30 cellular contexts compared by ENCODE assay signal in genomic region chr9:128727626-128728248, GRCh38. TPM values are rescaled to one million over a fixed set of nuclear protein-coding genes. Genes with fewer than 3 reads are reported as not detected.
DNase-seq lines count a peak whose midpoint lies in the region; ATAC-seq lines count a peak whose summit lies in the region.
"Had no signal": no experiment of that assay in that cellular context is flagged by ENCODE, and none has a peak within 500 bp of the region (broad histone marks: within the 10 kb centered on the region; RNA-seq: fewer than 3 reads in every experiment).

No MANE protein-coding gene starts in this region.

- no peaks in the 10 kb centered on the region for H3K36me3 Mint-ChIP-seq in activated naive CD4-positive, alpha-beta T cell treated with anti-CD3 and anti-CD28 coated beads, Interleukin-2, amount 50 U/mL, for 24 hours
- peaks cover 15% of the 10 kb centered on the region for H3K36me3 Mint-ChIP-seq in activated naive CD4-positive, alpha-beta T cell treated with anti-CD3 and anti-CD28 coated beads, Interleukin-2, amount 10 ng/mL, durations not matched to agents 7 days and 5 days
- no peaks in the 10 kb centered on the region for H3K36me3 Mint-ChIP-seq in IgD-negative memory B cell
- H3K36me3 Mint-ChIP-seq in central memory CD8-positive, alpha-beta T cell (ENCODE audit: insufficient read depth): peaks cover 16% of the 10 kb centered on the region
- H3K36me3 Mint-ChIP-seq in stimulated activated effector memory CD8-positive, alpha-beta T cell treated with anti-CD3 and anti-CD28 coated beads, Interleukin-12 subunit alpha, Interleukin-12 subunit beta, amount 100 ng/mL, for 72 hours: peaks cover 29% of the 10 kb centered on the region

- H3K9me3 Mint-ChIP-seq in activated naive CD4-positive, alpha-beta T cell treated with anti-CD3 and anti-CD28 coated beads, Interleukin-2, amount 50 U/mL, for 24 hours: no peaks in the 10 kb centered on the region
- no peaks in the 10 kb centered on the region for H3K9me3 Mint-ChIP-seq in activated naive CD4-positive, alpha-beta T cell treated with anti-CD3 and anti-CD28 coated beads, Interleukin-2, amount 10 ng/mL, durations not matched to agents 7 days and 5 days
- no peaks in the 10 kb centered on the region for H3K9me3 Mint-ChIP-seq in IgD-negative memory B cell
- no peaks in the 10 kb centered on the region for H3K9me3 Mint-ChIP-seq in central memory CD8-positive, alpha-beta T cell
- no peaks in the 10 kb centered on the region for H3K9me3 Mint-ChIP-seq in stimulated activated effector memory CD8-positive, alpha-beta T cell treated with anti-CD3 and anti-CD28 coated beads, Interleukin-12 subunit alpha, Interleukin-12 subunit beta, amount 100 ng/mL, for 72 hours
- H3K9me3 Mint-ChIP-seq: endodermal cell, GM23338 had no signal

- DNase-seq in activated naive CD4-positive, alpha-beta T cell treated with anti-CD3 and anti-CD28 coated beads, Interleukin-2, amount 10 ng/mL, durations not matched to agents 7 days and 5 days: no peak
- no peak for DNase-seq in central memory CD8-positive, alpha-beta T cell (ENCODE audit: low spot score in 2 of 2)
- no peak for DNase-seq in stimulated activated effector memory CD8-positive, alpha-beta T cell treated with anti-CD3 and anti-CD28 coated beads, Interleukin-12 subunit alpha, Interleukin-12 subunit beta, amount 100 ng/mL, for 72 hours (ENCODE audit: low spot score in 2 of 2)
- no peak for DNase-seq in G401 (ENCODE audit: low spot score)
- DNase-seq: activated CD4-positive, alpha-beta T cell treated with anti-CD3 and anti-CD28 coated beads, Interleukin-2, amount 50 U/mL, for 1 hour; activated naive CD4-positive, alpha-beta T cell treated with Interleukin-2 at 50 U/mL for 16 hours; adrenal gland; Caco-2; central memory CD4-positive, alpha-beta T cell; DMS79; GF-D8; glutamatergic neuron; MM.1S; NCI-H1417; NCI-H2029; NK-92 treated with Interleukin-12 subunit alpha and Interleukin-12 subunit beta, amount 100 ng/mL, for 24 hours; PC-9; SHP77; stimulated activated CD8-positive, alpha-beta memory T cell treated with anti-CD3 and anti-CD28 coated beads, Interleukin-4, amount 100 ng/mL, for 48 hours; T-helper 9 cell; tibial artery; WERI-Rb-1 had no signal

- no peaks in the 10 kb centered on the region for H3K27me3 Mint-ChIP-seq in activated naive CD4-positive, alpha-beta T cell treated with anti-CD3 and anti-CD28 coated beads, Interleukin-2, amount 50 U/mL, for 24 hours
- no peaks in the 10 kb centered on the region for H3K27me3 Mint-ChIP-seq in activated naive CD4-positive, alpha-beta T cell treated with anti-CD3 and anti-CD28 coated beads, Interleukin-2, amount 10 ng/mL, durations not matched to agents 7 days and 5 days
- H3K27me3 Mint-ChIP-seq in IgD-negative memory B cell: no peaks in the 10 kb centered on the region
- no peaks in the 10 kb centered on the region for H3K27me3 Mint-ChIP-seq in central memory CD8-positive, alpha-beta T cell
- H3K27me3 Mint-ChIP-seq: progenitor cell of endocrine pancreas had no signal

- H3K4me1 Mint-ChIP-seq in activated naive CD4-positive, alpha-beta T cell treated with anti-CD3 and anti-CD28 coated beads, Interleukin-2, amount 50 U/mL, for 24 hours: peaks cover 48% of the 10 kb centered on the region
- H3K4me1 Mint-ChIP-seq in activated naive CD4-positive, alpha-beta T cell treated with anti-CD3 and anti-CD28 coated beads, Interleukin-2, amount 10 ng/mL, durations not matched to agents 7 days and 5 days: peaks cover 48% of the 10 kb centered on the region
- peaks cover 5 to 13% (median 11%) of the 10 kb centered on the region in 3 donors for H3K4me1 Mint-ChIP-seq in IgD-negative memory B cell
- peaks cover 29% of the 10 kb centered on the region for H3K4me1 Mint-ChIP-seq in central memory CD8-positive, alpha-beta T cell
- peaks cover 27% of the 10 kb centered on the region for H3K4me1 Mint-ChIP-seq in stimulated activated effector memory CD8-positive, alpha-beta T cell treated with anti-CD3 and anti-CD28 coated beads, Interleukin-12 subunit alpha, Interleukin-12 subunit beta, amount 100 ng/mL, for 72 hours

- H3K4me3 Mint-ChIP-seq in activated naive CD4-positive, alpha-beta T cell treated with anti-CD3 and anti-CD28 coated beads, Interleukin-2, amount 50 U/mL, for 24 hours: no peak overlapping the region
- no peak overlapping the region for H3K4me3 Mint-ChIP-seq in activated naive CD4-positive, alpha-beta T cell treated with anti-CD3 and anti-CD28 coated beads, Interleukin-2, amount 10 ng/mL, durations not matched to agents 7 days and 5 days
- H3K4me3 Mint-ChIP-seq in IgD-negative memory B cell: no peak overlapping the region
- no peak overlapping the region for H3K4me3 Mint-ChIP-seq in central memory CD8-positive, alpha-beta T cell
- H3K4me3 Mint-ChIP-seq in stimulated activated effector memory CD8-positive, alpha-beta T cell treated with anti-CD3 and anti-CD28 coated beads, Interleukin-12 subunit alpha, Interleukin-12 subunit beta, amount 100 ng/mL, for 72 hours: no peak overlapping the region
- H3K4me3 Mint-ChIP-seq: endodermal cell, GM23338 had no signal

- no peak for ATAC-seq in central memory CD8-positive, alpha-beta T cell (replicated peaks; ENCODE audit: extremely low read depth, poor library complexity, severe bottlenecking)
- ATAC-seq in stimulated activated effector memory CD8-positive, alpha-beta T cell treated with anti-CD3 and anti-CD28 coated beads, Interleukin-12 subunit alpha, Interleukin-12 subunit beta, amount 100 ng/mL, for 72 hours: no peak
- ATAC-seq in GM19463 (IDR thresholded peaks at IDR 0.05; ENCODE audit: unreplicated experiment): no peak
- ATAC-seq: esophagus mucosa, GM23338, sciatic nerve had no signal

- in situ Hi-C loops in G401 (cut with HindIII; ENCODE audit: low sequenced_read_pairs): loop anchor here (5.0 kb wide), 1 partner anchor 80 kb away; no protein-coding TSS in a partner anchor

- peak overlapping the region; percentile 55 for H3K27ac Mint-ChIP-seq in activated naive CD4-positive, alpha-beta T cell treated with anti-CD3 and anti-CD28 coated beads, Interleukin-2, amount 50 U/mL, for 24 hours
- no peak overlapping the region for H3K27ac Mint-ChIP-seq in activated naive CD4-positive, alpha-beta T cell treated with anti-CD3 and anti-CD28 coated beads, Interleukin-2, amount 10 ng/mL, durations not matched to agents 7 days and 5 days
- H3K27ac Mint-ChIP-seq in IgD-negative memory B cell: peak overlapping the region in 2 of 3 donors; percentile 51 to 77
- peak overlapping the region; percentile 76 for H3K27ac Mint-ChIP-seq in central memory CD8-positive, alpha-beta T cell (ENCODE audit: low read depth)
- H3K27ac Mint-ChIP-seq in stimulated activated effector memory CD8-positive, alpha-beta T cell treated with anti-CD3 and anti-CD28 coated beads, Interleukin-12 subunit alpha, Interleukin-12 subunit beta, amount 100 ng/mL, for 72 hours: peak overlapping the region; percentile 43
- H3K27ac Mint-ChIP-seq: endodermal cell, GM23338 had no signal

- CTCF ChIA-PET in activated naive CD4-positive, alpha-beta T cell treated with anti-CD3 and anti-CD28 coated beads, Interleukin-2, amount 10 ng/mL, durations not matched to agents 7 days and 5 days (lab: Charles Lee): no interaction called here

RNA-seq across cellular contexts. Expression of gene ZDHHC12, which starts 3.8 kb away (rescaled TPM):
- 55.3 TPM for polyA plus RNA-seq in IgD-negative memory B cell
- total RNA-seq in G401 (2014; rRNA removed; shearing (Covaris generic)): 36.4 and 40.2 TPM in 2 replicates

RNA-seq across cellular contexts. Expression of gene PKN3, which starts 25.4 kb away (rescaled TPM):
- polyA plus RNA-seq in IgD-negative memory B cell: 0.11 TPM
- 34.8 and 36.7 TPM in 2 replicates for total RNA-seq in G401 (2014; rRNA removed; shearing (Covaris generic))

RNA-seq across cellular contexts. Expression of gene SET, which starts 38.7 kb away (rescaled TPM):
- 257 TPM for polyA plus RNA-seq in IgD-negative memory B cell
- total RNA-seq in G401 (2014; rRNA removed; shearing (Covaris generic)): 794 and 1,249 TPM in 2 replicates

RNA-seq across cellular contexts. Expression of gene ZER1, which starts 44.0 kb away (rescaled TPM):
- 33.7 TPM for polyA plus RNA-seq in IgD-negative memory B cell
- 15.1 and 23.0 TPM in 2 replicates for total RNA-seq in G401 (2014; rRNA removed; shearing (Covaris generic))

RNA-seq across cellular contexts. Expression of gene TBC1D13, which starts 59.3 kb away (rescaled TPM):
- 30.7 TPM for polyA plus RNA-seq in IgD-negative memory B cell
- total RNA-seq in G401 (2014; rRNA removed; shearing (Covaris generic)): 2.5 and 4.8 TPM in 2 replicates
